In genomic region chr11:58905141-58905715, GRCh38 we compare ENCODE assay signal across 9 cellular contexts. TPM values are rescaled to one million over a fixed set of nuclear protein-coding genes. Genes with fewer than 3 reads are reported as not detected.
A peak's percentile ranks its signal among the peaks of the same experiment; 100 is the strongest.
DNase-seq lines count a peak whose midpoint lies in the region; ATAC-seq, FAIRE-seq and TF ChIP-seq lines count a peak whose summit lies in the region.
"Had no signal": no experiment of that assay in that cellular context is flagged by ENCODE, and none has a peak within 500 bp of the region (broad histone marks: within the 10 kb centered on the region; RNA-seq: fewer than 3 reads in every experiment).

No MANE protein-coding gene starts in this region.

- H3K9me3 ChIP-seq in WERI-Rb-1 (ENCODE audit: severe bottlenecking), result no peaks in the 10 kb centered on the region
- no peaks in the 10 kb centered on the region for H3K9me3 ChIP-seq in left ventricle myocardium inferior (replicated peaks)
- H3K9me3 ChIP-seq in sigmoid colon, result no peaks in the 10 kb centered on the region
- no peaks in the 10 kb centered on the region for H3K9me3 ChIP-seq in CD4-positive, alpha-beta memory T cell (ENCODE audit: control insufficient read depth in 1 of 2, low read length in 2 of 2)

- peaks cover 59% of the 10 kb centered on the region for H3K27me3 Mint-ChIP-seq in activated CD4-positive, alpha-beta T cell treated with anti-CD3 and anti-CD28 coated beads, Interleukin-2, amount 10 ng/mL, durations not matched to agents 24 days and 14 days
- peaks cover 49 to 54% of the 10 kb centered on the region in 2 donors for H3K27me3 Mint-ChIP-seq in CD4-positive, alpha-beta memory T cell

- TF ChIP-seq CTCF in WERI-Rb-1 (IDR thresholded peaks at IDR 0.05; ENCODE audit: low read depth, low read length) (no peak), left ventricle myocardium inferior (IDR thresholded peaks at IDR 0.05; ENCODE audit: borderline replicate concordance) (no peak), sigmoid colon (IDR thresholded peaks at IDR 0.05) (no peak)

- 9 to 11% methylated on average over 38 of the region's 38 CpGs for WGBS in sigmoid colon, 2 donors

- H3K4me1 Mint-ChIP-seq in activated CD4-positive, alpha-beta T cell treated with anti-CD3 and anti-CD28 coated beads, Interleukin-2, amount 10 ng/mL, durations not matched to agents 24 days and 14 days, result no peaks in the 10 kb centered on the region
- no peaks in the 10 kb centered on the region for H3K4me1 Mint-ChIP-seq in CD4-positive, alpha-beta memory T cell

- H3K36me3 ChIP-seq in WERI-Rb-1, result no peaks in the 10 kb centered on the region
- H3K36me3 ChIP-seq in left ventricle myocardium inferior, result no peaks in the 10 kb centered on the region
- H3K36me3 ChIP-seq in sigmoid colon, result no peaks in the 10 kb centered on the region
- H3K36me3 ChIP-seq in CD4-positive, alpha-beta memory T cell (ENCODE audit: insufficient read depth, low read length), result no peaks in the 10 kb centered on the region

- H3K27ac ChIP-seq in WERI-Rb-1 (0 out of 2 replicates have a peak overlapping the region, but pooled peaks have one; percentile 58), left ventricle myocardium inferior (replicated peaks) (peak overlapping the region; percentile 71), sigmoid colon (peak overlapping the region in 1 of 4 donors; percentile 38)
- no peak overlapping the region for H3K27ac ChIP-seq in CD4-positive, alpha-beta memory T cell (ENCODE audit: low read depth, low read length)

- no peaks in the 10 kb centered on the region for H3K4me1 ChIP-seq in left ventricle myocardium inferior
- peaks cover 0 to 10% (median 7%) of the 10 kb centered on the region in 4 donors for H3K4me1 ChIP-seq in sigmoid colon
- H3K4me1 ChIP-seq in CD4-positive, alpha-beta memory T cell (ENCODE audit: insufficient read depth, low read length), result no peaks in the 10 kb centered on the region

- no peak overlapping the region for H3K4me3 Mint-ChIP-seq in activated CD4-positive, alpha-beta T cell treated with anti-CD3 and anti-CD28 coated beads, Interleukin-2, amount 10 ng/mL, durations not matched to agents 24 days and 14 days
- no peak overlapping the region for H3K4me3 Mint-ChIP-seq in CD4-positive, alpha-beta memory T cell

- intact Hi-C loops in left ventricle myocardium inferior (cut with micrococcal nuclease), result no loop called here
- intact Hi-C loops in sigmoid colon (cut with DNase I), result no loop called here
- intact Hi-C loops in activated CD4-positive, alpha-beta T cell treated with anti-CD3 and anti-CD28 coated beads, Interleukin-2, amount 10 ng/mL, durations not matched to agents 24 days and 14 days (cut with micrococcal nuclease), result no loop called here
- intact Hi-C loops in CD4-positive, alpha-beta memory T cell (cut with micrococcal nuclease), result no loop called here

- H3K4me3 ChIP-seq in WERI-Rb-1 (ENCODE audit: low read depth, low read length) (peak overlapping the region; percentile 47), left ventricle myocardium inferior (peak overlapping the region; percentile 57), sigmoid colon (peak overlapping the region in 3 of 4 donors; percentile 16 to 29 (median 24))
- no peak overlapping the region for H3K4me3 ChIP-seq in CD4-positive, alpha-beta memory T cell (ENCODE audit: low read length in 2 of 2)

- DNase-seq in GM12892 (ENCODE audit: insufficient read length), result no peak
- DNase-seq in WERI-Rb-1, result peak; percentile 47
- DNase-seq in left ventricle myocardium inferior, result peak; percentile 23
- DNase-seq in sigmoid colon, result no peak
- DNase-seq in activated CD4-positive, alpha-beta T cell treated with anti-CD3 and anti-CD28 coated beads, Interleukin-2, amount 10 ng/mL, durations not matched to agents 24 days and 14 days, result no peak
- DNase-seq in CD4-positive, alpha-beta memory T cell, result no peak

- TF ChIP-seq POLR2A in GM12892 (IDR thresholded peaks at IDR 0.05; ENCODE audit: low read depth, low read length) (no peak), sigmoid colon (IDR thresholded peaks at IDR 0.05) (no peak)

- POLR2A ChIA-PET in CD4-positive, alpha-beta memory T cell (lab: Charles Lee; ENCODE audit: partially characterized antibody), result no interaction called here

- H3K36me3 Mint-ChIP-seq in activated CD4-positive, alpha-beta T cell treated with anti-CD3 and anti-CD28 coated beads, Interleukin-2, amount 10 ng/mL, durations not matched to agents 24 days and 14 days (ENCODE audit: low read depth), result no peaks in the 10 kb centered on the region
- no peaks in the 10 kb centered on the region for H3K36me3 Mint-ChIP-seq in CD4-positive, alpha-beta memory T cell

- no peak for TF ChIP-seq EP300 in sigmoid colon (IDR thresholded peaks at IDR 0.05)

- ATAC-seq in HG02759 (IDR thresholded peaks at IDR 0.05; ENCODE audit: unreplicated experiment), result no peak
- no peak for ATAC-seq in HG03565 (IDR thresholded peaks at IDR 0.05; ENCODE audit: unreplicated experiment)
- ATAC-seq: HCT116 had no signal

- FAIRE-seq in GM12892 (lab: Jason Lieb, UNC), result peak; percentile 51

- CTCF ChIA-PET in CD4-positive, alpha-beta memory T cell (lab: Charles Lee; ENCODE audit: partially characterized antibody), result no interaction called here

- no peak overlapping the region for H3K27ac Mint-ChIP-seq in activated CD4-positive, alpha-beta T cell treated with anti-CD3 and anti-CD28 coated beads, Interleukin-2, amount 10 ng/mL, durations not matched to agents 24 days and 14 days
- no peak overlapping the region for H3K27ac Mint-ChIP-seq in CD4-positive, alpha-beta memory T cell

- H3K27me3 ChIP-seq in WERI-Rb-1 (ENCODE audit: insufficient read depth, low read depth, severe bottlenecking) (peaks cover 28% of the 10 kb centered on the region), left ventricle myocardium inferior (ENCODE audit: low read depth) (peaks cover 85% of the 10 kb centered on the region), sigmoid colon (peaks cover 0 to 44% (median 17%) of the 10 kb centered on the region in 3 donors)
- H3K27me3 ChIP-seq in CD4-positive, alpha-beta memory T cell (ENCODE audit: insufficient read depth, low read length), result peaks cover 7% of the 10 kb centered on the region

- no peaks in the 10 kb centered on the region for H3K9me3 Mint-ChIP-seq in activated CD4-positive, alpha-beta T cell treated with anti-CD3 and anti-CD28 coated beads, Interleukin-2, amount 10 ng/mL, durations not matched to agents 24 days and 14 days
- H3K9me3 Mint-ChIP-seq in CD4-positive, alpha-beta memory T cell, result peaks cover 0 to 5% (median 0%) of the 10 kb centered on the region in 8 donors

RNA-seq across cellular contexts. Expression of gene GLYATL1, which starts 34.1 kb away (rescaled TPM):
- 0.42 TPM for polyA plus RNA-seq in GM12892 (2012; ENCODE audit: missing spikeins)
- not detected for total RNA-seq in left ventricle myocardium inferior
- total RNA-seq in sigmoid colon, result not detected
- polyA plus RNA-seq in sigmoid colon, result under 1 TPM in 1 of 3 donors, not detected in 2; 0.74 TPM
- not detected in 2 replicates for total RNA-seq in activated CD4-positive, alpha-beta T cell treated with anti-CD3 and anti-CD28 coated beads, Interleukin-2, amount 10 ng/mL, durations not matched to agents 24 days and 14 days
- total RNA-seq in CD4-positive, alpha-beta memory T cell, result not detected
- polyA plus RNA-seq in CD4-positive, alpha-beta memory T cell, result not detected

Comparison
In these comparisons a context has a peak if more than half of its experiments do, and no peak if none do; other contexts are left out.
1. DNase-seq: peak in WERI-Rb-1 (single experiment) and left ventricle myocardium inferior (single experiment); none in GM12892 (single experiment), sigmoid colon (single experiment), activated CD4-positive, alpha-beta T cell treated with anti-CD3 and anti-CD28 coated beads, Interleukin-2, amount 10 ng/mL, durations not matched to agents 24 days and 14 days (single experiment) and CD4-positive, alpha-beta memory T cell (0 of 5).
2. H3K4me3 ChIP-seq: peak in WERI-Rb-1 (single experiment), left ventricle myocardium inferior (single experiment) and sigmoid colon (3 of 4); none in CD4-positive, alpha-beta memory T cell (0 of 2).